ENCODE assay signal across 8 cellular contexts in genomic region chr6:137717074-137718073, GRCh38.
A peak's percentile ranks its signal among the peaks of the same experiment; 100 is the strongest.
DNase-seq lines count a peak whose midpoint lies in the region; ATAC-seq and TF ChIP-seq lines count a peak whose summit lies in the region.

No MANE protein-coding gene starts in this region.

- intact Hi-C loops in head of caudate nucleus (cut with DNase I): no loop called here

- H3K27me3 Mint-ChIP-seq in activated naive CD8-positive, alpha-beta T cell: no peaks in the 10 kb centered on the region

- no peaks in the 10 kb centered on the region for H3K79me2 ChIP-seq in Karpas-422 (ENCODE audit: low read length)
- no peaks in the 10 kb centered on the region for H3K79me2 ChIP-seq in hepatocyte

- DNase-seq in Karpas-422 (no peak), T-helper 2 cell (peak; percentile 34 to 92 (median 75)), 8988T (no peak), head of caudate nucleus (no peak), hepatocyte (ENCODE audit: low spot score) (no peak)
- peak; percentile 51 for DNase-seq in stimulated activated CD8-positive, alpha-beta memory T cell treated with anti-CD3 and anti-CD28 coated beads, Interleukin-12 subunit alpha, Interleukin-12 subunit beta, amount 100 ng/mL, for 4 hours (ENCODE audit: low read depth)

- H3K4me3 ChIP-seq in Karpas-422 (ENCODE audit: low read length) (no peak overlapping the region), hepatocyte (no peak overlapping the region)

- H3K9ac ChIP-seq in Karpas-422 (ENCODE audit: low read length): no peak overlapping the region

- no peak overlapping the region for H3K4me2 ChIP-seq in Karpas-422 (ENCODE audit: low read depth, low read length, poor library complexity, severe bottlenecking)
- no peak overlapping the region for H3K4me2 ChIP-seq in hepatocyte

- TF ChIP-seq CTCF in hepatocyte (IDR thresholded peaks at IDR 0.05; ENCODE audit: poor library complexity): no peak

- H3K36me3 Mint-ChIP-seq in activated naive CD8-positive, alpha-beta T cell: no peaks in the 10 kb centered on the region

- H3K27ac Mint-ChIP-seq in activated naive CD8-positive, alpha-beta T cell: peak overlapping the region; percentile 77

- H3K27ac ChIP-seq in Karpas-422 (ENCODE audit: low read length) (no peak overlapping the region), hepatocyte (no peak overlapping the region)

- peak overlapping the region; percentile 70; the same call in 1 of the 2 replicates for H2AFZ ChIP-seq in Karpas-422 (ENCODE audit: low read length)
- H2AFZ ChIP-seq in hepatocyte: no peak overlapping the region

- H3K9me3 Mint-ChIP-seq in activated naive CD8-positive, alpha-beta T cell (ENCODE audit: low read depth): no peaks in the 10 kb centered on the region

- H4K20me1 ChIP-seq in Karpas-422 (ENCODE audit: insufficient read depth, low read depth, low read length): no peaks in the 10 kb centered on the region
- no peaks in the 10 kb centered on the region for H4K20me1 ChIP-seq in hepatocyte (ENCODE audit: insufficient read depth, poor library complexity, severe bottlenecking)

- no peak for ATAC-seq in HG03521 (IDR thresholded peaks at IDR 0.05; ENCODE audit: unreplicated experiment)

- H3K27me3 ChIP-seq in Karpas-422 (ENCODE audit: low read length) (no peaks in the 10 kb centered on the region), hepatocyte (no peaks in the 10 kb centered on the region)

- H3K9me3 ChIP-seq in Karpas-422 (ENCODE audit: low read length) (no peaks in the 10 kb centered on the region), hepatocyte (ENCODE audit: low read depth) (no peaks in the 10 kb centered on the region)

- peaks cover 47% of the 10 kb centered on the region for H3K4me1 Mint-ChIP-seq in activated naive CD8-positive, alpha-beta T cell (ENCODE audit: low read depth)

- peaks cover 6% of the 10 kb centered on the region; the same call in 1 of the 2 replicates for H3K4me1 ChIP-seq in Karpas-422 (ENCODE audit: low read length)
- no peaks in the 10 kb centered on the region for H3K4me1 ChIP-seq in hepatocyte (ENCODE audit: insufficient read depth)

- H3K9me2 ChIP-seq in Karpas-422 (replicated peaks; ENCODE audit: insufficient read depth, low read length): no peaks in the 10 kb centered on the region
- no peaks in the 10 kb centered on the region for H3K9me2 ChIP-seq in hepatocyte (replicated peaks; ENCODE audit: insufficient read depth)

- H3K4me3 Mint-ChIP-seq in activated naive CD8-positive, alpha-beta T cell: peak overlapping the region; percentile 15

- no peaks in the 10 kb centered on the region for H3K36me3 ChIP-seq in Karpas-422 (ENCODE audit: insufficient read depth, low read length)
- no peaks in the 10 kb centered on the region for H3K36me3 ChIP-seq in hepatocyte (replicated peaks; ENCODE audit: insufficient read depth, low read depth)

- 90% methylated on average over 7 of the region's 7 CpGs for WGBS in hepatocyte (ENCODE audit: low lambda C conversion rate, missing lambda C conversion rate)

Comparison
In these comparisons a context has a peak if more than half of its experiments do, and no peak if none do; other contexts are left out.
1. DNase-seq: peak in T-helper 2 cell (5 of 5) and stimulated activated CD8-positive, alpha-beta memory T cell treated with anti-CD3 and anti-CD28 coated beads, Interleukin-12 subunit alpha, Interleukin-12 subunit beta, amount 100 ng/mL, for 4 hours (single experiment); none in Karpas-422 (single experiment), 8988T (single experiment), head of caudate nucleus (0 of 42) and hepatocyte (single experiment).